Comparison of ENCODE assay signal across 2 cellular contexts in the genomic region with DNA sequence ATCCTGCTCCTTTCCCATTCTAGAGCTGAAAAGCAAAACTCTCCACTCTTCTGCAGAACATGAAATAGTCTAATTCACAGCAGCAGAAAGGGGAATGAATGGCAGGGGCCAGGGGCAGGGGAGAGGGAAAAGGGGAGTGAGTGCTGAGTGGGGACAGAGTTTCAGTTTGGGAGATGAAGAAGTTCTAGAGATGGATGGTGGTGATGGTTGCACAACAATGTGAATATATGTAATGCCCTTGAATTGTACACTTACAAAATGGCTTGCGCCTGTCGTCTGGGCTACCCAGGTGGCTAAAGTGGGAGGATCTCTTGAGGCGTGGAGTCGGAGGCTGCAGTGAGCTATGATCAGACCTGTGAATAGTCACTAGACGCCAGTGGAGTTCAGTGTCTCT.
TF ChIP-seq lines count a peak whose summit lies in the region.

No MANE protein-coding gene starts in this region.

TF ChIP-seq in SK-N-SH, 30 proteins besides CTCF, POLR2A, EP300 and RAD21 (continued from another document):
- TF ChIP-seq REST (IDR thresholded peaks at IDR 0.05; ENCODE audit: low read depth, low read length) = no peak
- TF ChIP-seq RCOR1 (IDR thresholded peaks at IDR 0.05; ENCODE audit: low read length) = no peak
- no peak for TF ChIP-seq SMC3 (IDR thresholded peaks at IDR 0.05; ENCODE audit: low read depth, low read length)
- TF ChIP-seq MEF2A (IDR thresholded peaks at IDR 0.05; ENCODE audit: borderline replicate concordance, low read depth) = no peak
- TF ChIP-seq, protein P1, sequence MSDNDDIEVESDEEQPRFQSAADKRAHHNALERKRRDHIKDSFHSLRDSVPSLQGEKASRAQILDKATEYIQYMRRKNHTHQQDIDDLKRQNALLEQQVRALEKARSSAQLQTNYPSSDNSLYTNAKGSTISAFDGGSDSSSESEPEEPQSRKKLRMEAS (IDR thresholded peaks at IDR 0.05; ENCODE audit: low read depth) = no peak
- TF ChIP-seq, protein P2, sequence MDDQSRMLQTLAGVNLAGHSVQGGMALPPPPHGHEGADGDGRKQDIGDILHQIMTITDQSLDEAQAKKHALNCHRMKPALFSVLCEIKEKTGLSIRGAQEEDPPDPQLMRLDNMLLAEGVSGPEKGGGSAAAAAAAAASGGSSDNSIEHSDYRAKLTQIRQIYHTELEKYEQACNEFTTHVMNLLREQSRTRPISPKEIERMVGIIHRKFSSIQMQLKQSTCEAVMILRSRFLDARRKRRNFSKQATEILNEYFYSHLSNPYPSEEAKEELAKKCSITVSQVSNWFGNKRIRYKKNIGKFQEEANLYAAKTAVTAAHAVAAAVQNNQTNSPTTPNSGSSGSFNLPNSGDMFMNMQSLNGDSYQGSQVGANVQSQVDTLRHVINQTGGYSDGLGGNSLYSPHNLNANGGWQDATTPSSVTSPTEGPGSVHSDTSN (IDR thresholded peaks at IDR 0.05) = no peak
- no peak for TF ChIP-seq FOXJ3 (CRISPR knock-in tag; IDR thresholded peaks at IDR 0.05)
- TF ChIP-seq SIN3A (IDR thresholded peaks at IDR 0.05; ENCODE audit: borderline replicate concordance, low read depth, low read length) = no peak
- TF ChIP-seq IRF3 (IDR thresholded peaks at IDR 0.05; ENCODE audit: low read depth, low read length) = no peak

TF ChIP-seq in SK-N-SH treated with all-trans-retinoic acid at 6 μM for 48 hours, 23 proteins besides CTCF, POLR2A, EP300 and RAD21 (continued from another document):
- TF ChIP-seq ZFP30 (CRISPR knock-in tag; IDR thresholded peaks at IDR 0.05) = no peak
- no peak for TF ChIP-seq OSR1 (CRISPR knock-in tag; IDR thresholded peaks at IDR 0.05)
TF ChIP-seq in SK-N-SH treated with all-trans-retinoic acid at 6 μM for 48 hours: peak in this region for 0.
